ENCODE assay signal across 21 cellular contexts in the genomic region with DNA sequence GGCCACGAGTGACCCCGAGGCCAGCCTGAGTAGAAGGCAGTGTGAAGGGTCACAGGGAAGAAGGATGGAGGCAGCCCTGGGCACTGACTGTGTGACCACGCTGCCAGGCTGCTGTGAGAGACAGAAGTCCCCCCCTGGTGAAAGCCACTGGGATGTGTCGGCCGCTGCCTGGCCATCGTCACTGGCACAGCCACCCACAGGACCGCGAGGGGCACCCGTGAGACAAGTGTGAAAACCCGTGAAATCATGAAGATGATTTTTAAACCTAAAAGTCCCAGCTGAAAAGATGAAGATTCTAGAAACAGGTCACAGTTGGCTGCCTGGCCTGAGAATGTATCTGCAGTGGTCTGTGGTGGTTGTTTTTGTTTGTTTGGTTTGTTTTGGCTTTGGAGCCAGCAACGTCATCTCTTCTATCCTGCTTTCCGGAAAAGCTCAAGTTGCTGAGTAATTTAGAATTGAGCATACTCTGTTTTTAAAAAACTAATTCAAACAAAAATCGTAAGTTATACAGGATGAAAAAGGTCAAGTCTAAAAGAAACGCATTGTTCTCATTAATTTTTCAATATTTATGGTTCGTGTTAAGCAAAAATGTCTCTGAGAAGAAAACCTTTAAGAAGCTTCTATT.
DNase-seq lines count a peak whose midpoint lies in the region; ATAC-seq and TF ChIP-seq lines count a peak whose summit lies in the region.
"Had no signal": no experiment of that assay in that cellular context is flagged by ENCODE, and none has a peak within 500 bp of the region (broad histone marks: within the 10 kb centered on the region; RNA-seq: fewer than 3 reads in every experiment).

No MANE protein-coding gene starts in this region.

- no peak overlapping the region for H3K9ac ChIP-seq in duodenal mucosa (ENCODE audit: low read depth in 1 of 2, low read length in 2 of 2)

- no peak for TF ChIP-seq CTCF in spleen (IDR thresholded peaks at IDR 0.05 in 8 of 11, conservative IDR thresholded peaks at IDR 0.05 in 3 of 11)

- ATAC-seq in activated CD4-positive, alpha-beta T cell treated with anti-CD3 and anti-CD28 coated beads for 36 hours: no peak
- ATAC-seq in memory B cell (ENCODE audit: low read depth): no peak
- ATAC-seq: left lung, psoas muscle had no signal

- no peaks in the 10 kb centered on the region for H3K27me3 ChIP-seq in duodenal mucosa (ENCODE audit: control insufficient read depth in 1 of 2, insufficient read depth in 2 of 2, low read length in 2 of 2)
- H3K27me3 ChIP-seq in spleen (replicated peaks in 1 of 7): no peaks in the 10 kb centered on the region
- H3K27me3 ChIP-seq: cardiac muscle cell, esophagus squamous epithelium, left lung had no signal

- H3K27ac ChIP-seq in duodenal mucosa (ENCODE audit: low read depth, low read length): peak overlapping the region; percentile 37
- no peak overlapping the region for H3K27ac ChIP-seq in spleen
- H3K27ac ChIP-seq: 22Rv1, cardiac muscle cell, esophagus squamous epithelium, left lung, psoas muscle, skin epidermis had no signal

- peak overlapping the region; percentile 86 for H3K27ac Mint-ChIP-seq in activated CD4-positive, alpha-beta T cell treated with anti-CD3 and anti-CD28 coated beads for 36 hours
- peak overlapping the region; percentile 55 for H3K27ac Mint-ChIP-seq in memory B cell
- H3K27ac Mint-ChIP-seq: activated CD4-positive, alpha-beta T cell treated with anti-CD3 and anti-CD28 coated beads, Interleukin-2, amount 10 ng/mL, durations not matched to agents 7 days and 5 days had no signal

- no peak for DNase-seq in activated CD4-positive, alpha-beta T cell treated with anti-CD3 and anti-CD28 coated beads for 36 hours
- no peak for DNase-seq in activated CD4-positive, alpha-beta T cell treated with anti-CD3 and anti-CD28 coated beads for 48 hours
- peak; percentile 81 for DNase-seq in SK-MEL-5 (ENCODE audit: low read depth, low spot score)
- no peak for DNase-seq in memory B cell (ENCODE audit: low spot score in 2 of 2)
- DNase-seq in spleen: no peak
- no peak for DNase-seq in T-helper 9 cell
- no peak for DNase-seq in SHP77 (lab: John Stamatoyannopoulos, UW)
- DNase-seq: activated CD4-positive, alpha-beta T cell treated with anti-CD3 and anti-CD28 coated beads, Interleukin-2, amount 10 ng/mL, durations not matched to agents 7 days and 5 days; activated T-cell treated with anti-CD3 and anti-CD28 coated beads, Interleukin-2, amount 50 U/mL, for 4 hours; DND-41; esophagus squamous epithelium; left lung; midbrain; MM.1S; psoas muscle; stimulated activated CD4-positive, alpha-beta T cell treated with anti-CD3 and anti-CD28 coated beads, Interleukin-4, amount 100 ng/mL, for 4 hours; substantia nigra had no signal

- H3K36me3 ChIP-seq in duodenal mucosa (ENCODE audit: control insufficient read depth in 1 of 2, insufficient read depth in 2 of 2, low read length in 2 of 2) (peaks cover 9 to 21% of the 10 kb centered on the region in 2 donors), spleen (peaks cover 0 to 89% (median 41%) of the 10 kb centered on the region in 6 donors)

- peaks cover 49% of the 10 kb centered on the region for H3K4me1 Mint-ChIP-seq in activated CD4-positive, alpha-beta T cell treated with anti-CD3 and anti-CD28 coated beads for 36 hours
- peaks cover 3% of the 10 kb centered on the region for H3K4me1 Mint-ChIP-seq in memory B cell

- POLR2A ChIA-PET in activated CD4-positive, alpha-beta T cell treated with anti-CD3 and anti-CD28 coated beads for 36 hours (lab: Charles Lee): no interaction called here

- H3K4me3 ChIP-seq in duodenal mucosa (ENCODE audit: low read depth in 1 of 2, low read length in 2 of 2): no peak overlapping the region
- H3K4me3 ChIP-seq in spleen: no peak overlapping the region
- H3K4me3 ChIP-seq: cardiac muscle cell, esophagus squamous epithelium, left lung, psoas muscle, skin epidermis had no signal

- no peaks in the 10 kb centered on the region for H3K9me3 ChIP-seq in duodenal mucosa (ENCODE audit: control insufficient read depth in 1 of 2, low read length in 2 of 2)
- no peaks in the 10 kb centered on the region for H3K9me3 ChIP-seq in spleen
- H3K9me3 ChIP-seq: esophagus squamous epithelium, left lung, psoas muscle had no signal

- H3K4me1 ChIP-seq in duodenal mucosa (ENCODE audit: control insufficient read depth in 1 of 2, insufficient read depth in 2 of 2, low read length in 2 of 2): no peaks in the 10 kb centered on the region
- peaks cover 0 to 5% (median 0%) of the 10 kb centered on the region in 6 donors for H3K4me1 ChIP-seq in spleen
- H3K4me1 ChIP-seq: left lung, psoas muscle had no signal

- CTCF ChIA-PET in activated CD4-positive, alpha-beta T cell treated with anti-CD3 and anti-CD28 coated beads for 36 hours (lab: Charles Lee): interaction anchor here (0.8 kb wide), 1 partner anchor 616 kb away, joined by 3 read pairs; no protein-coding TSS in a partner anchor

- TF ChIP-seq POLR2A in spleen (IDR thresholded peaks at IDR 0.05): no peak

- 84 to 98% (median 94%) methylated on average over 14 to 15 of the region's 15 CpGs for WGBS in spleen, 5 donors

- peaks cover 43% of the 10 kb centered on the region for H3K36me3 Mint-ChIP-seq in activated CD4-positive, alpha-beta T cell treated with anti-CD3 and anti-CD28 coated beads for 36 hours (ENCODE audit: low read depth)
- H3K36me3 Mint-ChIP-seq in memory B cell: peaks cover 22% of the 10 kb centered on the region

- in situ Hi-C loops in SK-MEL-5 (cut with HindIII; ENCODE audit: low pct_unique_long_range_greater_than_20kb, low sequenced_read_pairs): no loop called here

- H3K27me3 Mint-ChIP-seq in activated CD4-positive, alpha-beta T cell treated with anti-CD3 and anti-CD28 coated beads for 36 hours: no peaks in the 10 kb centered on the region
- H3K27me3 Mint-ChIP-seq in memory B cell: no peaks in the 10 kb centered on the region
- H3K27me3 Mint-ChIP-seq: activated CD4-positive, alpha-beta T cell treated with anti-CD3 and anti-CD28 coated beads, Interleukin-2, amount 10 ng/mL, durations not matched to agents 7 days and 5 days had no signal

- peak overlapping the region; percentile 18 for H3K4me3 Mint-ChIP-seq in activated CD4-positive, alpha-beta T cell treated with anti-CD3 and anti-CD28 coated beads for 36 hours
- no peak overlapping the region for H3K4me3 Mint-ChIP-seq in memory B cell
- H3K4me3 Mint-ChIP-seq: activated CD4-positive, alpha-beta T cell treated with anti-CD3 and anti-CD28 coated beads, Interleukin-2, amount 10 ng/mL, durations not matched to agents 7 days and 5 days; activated T-cell treated with anti-CD3 and anti-CD28 coated beads, Interleukin-2, amount 50 U/mL, for 4 hours had no signal

- intact Hi-C loops in activated CD4-positive, alpha-beta T cell treated with anti-CD3 and anti-CD28 coated beads for 36 hours (cut with DNase I, micrococcal nuclease): no loop called here
- intact Hi-C loops in spleen (cut with DNase I; ENCODE audit: low total_unique reads): no loop called here

- no peaks in the 10 kb centered on the region for H3K9me3 Mint-ChIP-seq in activated CD4-positive, alpha-beta T cell treated with anti-CD3 and anti-CD28 coated beads for 36 hours (ENCODE audit: low read depth)
- H3K9me3 Mint-ChIP-seq in memory B cell: no peaks in the 10 kb centered on the region
- H3K9me3 Mint-ChIP-seq: activated T-cell treated with anti-CD3 and anti-CD28 coated beads, Interleukin-2, amount 50 U/mL, for 4 hours had no signal
